ENCODE assay signal across 9 cellular contexts in the genomic region with DNA sequence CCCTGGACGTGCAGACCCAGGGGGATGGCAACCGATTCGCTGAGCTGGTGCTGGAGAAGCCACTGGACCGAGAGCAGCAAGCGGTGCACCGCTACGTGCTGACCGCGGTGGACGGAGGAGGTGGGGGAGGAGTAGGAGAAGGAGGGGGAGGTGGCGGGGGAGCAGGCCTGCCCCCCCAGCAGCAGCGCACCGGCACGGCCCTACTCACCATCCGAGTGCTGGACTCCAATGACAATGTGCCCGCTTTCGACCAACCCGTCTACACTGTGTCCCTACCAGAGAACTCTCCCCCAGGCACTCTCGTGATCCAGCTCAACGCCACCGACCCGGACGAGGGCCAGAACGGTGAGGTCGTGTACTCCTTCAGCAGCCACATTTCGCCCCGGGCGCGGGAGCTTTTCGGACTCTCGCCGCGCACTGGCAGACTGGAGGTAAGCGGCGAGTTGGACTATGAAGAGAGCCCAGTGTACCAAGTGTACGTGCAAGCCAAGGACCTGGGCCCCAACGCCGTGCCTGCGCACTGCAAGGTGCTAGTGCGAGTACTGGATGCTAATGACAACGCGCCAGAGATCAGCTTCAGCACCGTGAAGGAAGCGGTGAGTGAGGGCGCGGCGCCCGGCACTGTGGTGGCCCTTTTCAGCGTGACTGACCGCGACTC. TPM values are rescaled to one million over a fixed set of nuclear protein-coding genes. Genes with fewer than 3 reads are reported as not detected.
DNase-seq lines count a peak whose midpoint lies in the region; ATAC-seq and TF ChIP-seq lines count a peak whose summit lies in the region.
"Had no signal": no experiment of that assay in that cellular context is flagged by ENCODE, and none has a peak within 500 bp of the region (broad histone marks: within the 10 kb centered on the region; RNA-seq: fewer than 3 reads in every experiment).

No MANE protein-coding gene starts in this region.

- H3K27me3 ChIP-seq in SK-N-SH (ENCODE audit: insufficient read depth) (peaks cover 74% of the 10 kb centered on the region), thoracic aorta (replicated peaks; ENCODE audit: insufficient read depth) (no peaks in the 10 kb centered on the region)

- no peaks in the 10 kb centered on the region for H3K36me3 ChIP-seq in SK-N-SH (replicated peaks in 1 of 2; ENCODE audit: control insufficient read depth in 1 of 2, insufficient read depth in 2 of 2, low read length in 1 of 2)
- H3K36me3 ChIP-seq in thoracic aorta: no peaks in the 10 kb centered on the region
- H3K36me3 ChIP-seq: BLaER1 treated with 17β-estradiol and CSF1 and Interleukin-3, amounts not matched to agents 10 nM and 100 nM had no signal

- POLR2A ChIA-PET in SK-N-SH (lab: Yijun Ruan, JAX): no interaction called here

- no peak overlapping the region for H3K27ac ChIP-seq in SK-N-SH (ENCODE audit: low read depth in 2 of 2, low read length in 1 of 2)
- peak overlapping the region; percentile 80 to 86 for H3K27ac ChIP-seq in thoracic aorta
- H3K27ac ChIP-seq: BLaER1 treated with 17β-estradiol and CSF1 and Interleukin-3, amounts not matched to agents 10 nM and 100 nM had no signal

- no peak overlapping the region for H2AFZ ChIP-seq in SK-N-SH (ENCODE audit: low read depth)

- H3K9me3 ChIP-seq in SK-N-SH (no peaks in the 10 kb centered on the region), thoracic aorta (no peaks in the 10 kb centered on the region)

- no peaks in the 10 kb centered on the region for H4K20me1 ChIP-seq in SK-N-SH (ENCODE audit: insufficient read depth)
- H4K20me1 ChIP-seq: BLaER1 treated with 17β-estradiol and CSF1 and Interleukin-3, amounts not matched to agents 10 nM and 100 nM had no signal

- H3K4me3 ChIP-seq in SK-N-SH (ENCODE audit: low read depth in 2 of 2, low read length in 1 of 2) (no peak overlapping the region; a peak in 1 of 4 replicates), astrocyte of the cerebellum (ENCODE audit: low read depth, low read length) (peak overlapping the region; percentile 59), thoracic aorta (peak overlapping the region; percentile 80)

- no peaks in the 10 kb centered on the region for H3K79me2 ChIP-seq in SK-N-SH (ENCODE audit: insufficient read depth)

- peaks cover 5% of the 10 kb centered on the region for H3F3A ChIP-seq in SK-N-SH (replicated peaks; ENCODE audit: insufficient read depth)

- CTCF ChIA-PET in SK-N-SH (lab: Yijun Ruan, JAX): no interaction called here

- no peak overlapping the region for H3K4me2 ChIP-seq in SK-N-SH

- in situ Hi-C loops in astrocyte of the cerebellum (cut with HindIII; ENCODE audit: low sequenced_read_pairs): no loop called here

- ATAC-seq in SK-N-SH treated with all-trans-retinoic acid at 6 μM for 48 hours (no peak), thoracic aorta (ENCODE audit: insufficient number of reproducible peaks, low FRiP score, low read depth) (no peak), GM18861 (IDR thresholded peaks at IDR 0.05; ENCODE audit: unreplicated experiment) (no peak), GM19467 (IDR thresholded peaks at IDR 0.05; ENCODE audit: unreplicated experiment) (no peak)

- TF ChIP-seq EP300 in SK-N-SH (IDR thresholded peaks at IDR 0.05; ENCODE audit: borderline replicate concordance in 1 of 2, low read depth in 1 of 2, low read length in 1 of 2): no peak

- H3K4me1 ChIP-seq in SK-N-SH (ENCODE audit: control insufficient read depth in 1 of 2, insufficient read depth in 2 of 2, low read depth in 1 of 2, low read length in 1 of 2) (peaks cover 0 to 18% of the 10 kb centered on the region in 2 experiments; a peak in 2 of 4 replicates), thoracic aorta (ENCODE audit: control insufficient read depth in 1 of 2, low read depth in 2 of 2) (peaks cover 0 to 12% of the 10 kb centered on the region in 2 donors)

- TF ChIP-seq RAD21 in SK-N-SH (IDR thresholded peaks at IDR 0.05; ENCODE audit: low read length): no peak

- DNase-seq in SK-N-SH (peak; percentile 20), astrocyte of the cerebellum (ENCODE audit: low read depth) (no peak), islet precursor cell (peak; percentile 74), thoracic aorta (ENCODE audit: low spot score) (no peak), mesenteric fat pad (ENCODE audit: low spot score) (no peak)

- 9% methylated on average over 25 of the region's 51 CpGs for WGBS in SK-N-SH (ENCODE audit: low lambda C conversion rate)

- H3K9me2 ChIP-seq in SK-N-SH: no peaks in the 10 kb centered on the region

- TF ChIP-seq CTCF in SK-N-SH (IDR thresholded peaks at IDR 0.05) (no peak), astrocyte of the cerebellum (IDR thresholded peaks at IDR 0.05; ENCODE audit: low read depth, low read length, missing control alignments) (no peak), thoracic aorta (IDR thresholded peaks at IDR 0.05) (no peak)

- H3K9ac ChIP-seq in SK-N-SH: no peak overlapping the region
- H3K9ac ChIP-seq: BLaER1 treated with 17β-estradiol and CSF1 and Interleukin-3, amounts not matched to agents 10 nM and 100 nM had no signal

TF ChIP-seq in SK-N-SH, 30 proteins besides CTCF, POLR2A, EP300 and RAD21 (continues in another document):
- no peak for TF ChIP-seq YY1 (IDR thresholded peaks at IDR 0.05; ENCODE audit: low read depth)
- TF ChIP-seq NFIC (IDR thresholded peaks at IDR 0.05; ENCODE audit: borderline replicate concordance): no peak
- no peak for TF ChIP-seq FOXM1 (IDR thresholded peaks at IDR 0.05; ENCODE audit: low read depth)
- no peak for TF ChIP-seq GABPA (IDR thresholded peaks at IDR 0.05; ENCODE audit: low read depth)
- no peak; the same call in 1 of the 2 replicates for TF ChIP-seq EZH2phosphoT487 (IDR thresholded peaks at IDR 0.05; ENCODE audit: borderline replicate concordance, low read depth)
- TF ChIP-seq, protein P1, sequence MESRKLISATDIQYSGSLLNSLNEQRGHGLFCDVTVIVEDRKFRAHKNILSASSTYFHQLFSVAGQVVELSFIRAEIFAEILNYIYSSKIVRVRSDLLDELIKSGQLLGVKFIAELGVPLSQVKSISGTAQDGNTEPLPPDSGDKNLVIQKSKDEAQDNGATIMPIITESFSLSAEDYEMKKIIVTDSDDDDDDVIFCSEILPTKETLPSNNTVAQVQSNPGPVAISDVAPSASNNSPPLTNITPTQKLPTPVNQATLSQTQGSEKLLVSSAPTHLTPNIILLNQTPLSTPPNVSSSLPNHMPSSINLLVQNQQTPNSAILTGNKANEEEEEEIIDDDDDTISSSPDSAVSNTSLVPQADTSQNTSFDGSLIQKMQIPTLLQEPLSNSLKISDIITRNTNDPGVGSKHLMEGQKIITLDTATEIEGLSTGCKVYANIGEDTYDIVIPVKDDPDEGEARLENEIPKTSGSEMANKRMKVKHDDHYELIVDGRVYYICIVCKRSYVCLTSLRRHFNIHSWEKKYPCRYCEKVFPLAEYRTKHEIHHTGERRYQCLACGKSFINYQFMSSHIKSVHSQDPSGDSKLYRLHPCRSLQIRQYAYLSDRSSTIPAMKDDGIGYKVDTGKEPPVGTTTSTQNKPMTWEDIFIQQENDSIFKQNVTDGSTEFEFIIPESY (IDR thresholded peaks at IDR 0.05; ENCODE audit: borderline replicate concordance, low read depth): no peak
- TF ChIP-seq RXRA (IDR thresholded peaks at IDR 0.05; ENCODE audit: borderline replicate concordance, low read depth): no peak
- TF ChIP-seq, protein P2, sequence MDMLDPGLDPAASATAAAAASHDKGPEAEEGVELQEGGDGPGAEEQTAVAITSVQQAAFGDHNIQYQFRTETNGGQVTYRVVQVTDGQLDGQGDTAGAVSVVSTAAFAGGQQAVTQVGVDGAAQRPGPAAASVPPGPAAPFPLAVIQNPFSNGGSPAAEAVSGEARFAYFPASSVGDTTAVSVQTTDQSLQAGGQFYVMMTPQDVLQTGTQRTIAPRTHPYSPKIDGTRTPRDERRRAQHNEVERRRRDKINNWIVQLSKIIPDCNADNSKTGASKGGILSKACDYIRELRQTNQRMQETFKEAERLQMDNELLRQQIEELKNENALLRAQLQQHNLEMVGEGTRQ (IDR thresholded peaks at IDR 0.05; ENCODE audit: borderline replicate concordance, low read depth, low read length): no peak

TF ChIP-seq in SK-N-SH treated with all-trans-retinoic acid at 6 μM for 48 hours, 23 proteins besides CTCF, POLR2A, EP300 and RAD21 (continues in another document):
- no peak for TF ChIP-seq ZNF565 (CRISPR knock-in tag; conservative IDR thresholded peaks at IDR 0.05; ENCODE audit: low read depth)
- no peak for TF ChIP-seq PPARA (CRISPR knock-in tag; IDR thresholded peaks at IDR 0.05; ENCODE audit: borderline replicate concordance)
- no peak for TF ChIP-seq CSDC2 (CRISPR knock-in tag; IDR thresholded peaks at IDR 0.05)
- TF ChIP-seq ARNTL (CRISPR knock-in tag; IDR thresholded peaks at IDR 0.05; ENCODE audit: borderline replicate concordance, low read depth): no peak
- TF ChIP-seq, protein P3, sequence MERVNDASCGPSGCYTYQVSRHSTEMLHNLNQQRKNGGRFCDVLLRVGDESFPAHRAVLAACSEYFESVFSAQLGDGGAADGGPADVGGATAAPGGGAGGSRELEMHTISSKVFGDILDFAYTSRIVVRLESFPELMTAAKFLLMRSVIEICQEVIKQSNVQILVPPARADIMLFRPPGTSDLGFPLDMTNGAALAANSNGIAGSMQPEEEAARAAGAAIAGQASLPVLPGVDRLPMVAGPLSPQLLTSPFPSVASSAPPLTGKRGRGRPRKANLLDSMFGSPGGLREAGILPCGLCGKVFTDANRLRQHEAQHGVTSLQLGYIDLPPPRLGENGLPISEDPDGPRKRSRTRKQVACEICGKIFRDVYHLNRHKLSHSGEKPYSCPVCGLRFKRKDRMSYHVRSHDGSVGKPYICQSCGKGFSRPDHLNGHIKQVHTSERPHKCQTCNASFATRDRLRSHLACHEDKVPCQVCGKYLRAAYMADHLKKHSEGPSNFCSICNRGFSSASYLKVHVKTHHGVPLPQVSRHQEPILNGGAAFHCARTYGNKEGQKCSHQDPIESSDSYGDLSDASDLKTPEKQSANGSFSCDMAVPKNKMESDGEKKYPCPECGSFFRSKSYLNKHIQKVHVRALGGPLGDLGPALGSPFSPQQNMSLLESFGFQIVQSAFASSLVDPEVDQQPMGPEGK (CRISPR knock-in tag; IDR thresholded peaks at IDR 0.05; ENCODE audit: borderline replicate concordance): no peak

RNA-seq across cellular contexts. Expression of a gene that starts 1.7 kb away (rescaled TPM):
- polyA plus RNA-seq in SK-N-SH (2012; rRNA removed): 0.02 and 0.05 TPM in 2 replicates
- 0.03 and 0.04 TPM in 2 replicates for polyA plus RNA-seq in SK-N-SH (2012; cell fraction: cytosol; rRNA removed)
- polyA plus RNA-seq in SK-N-SH (2012; cell fraction: nucleus; rRNA removed): 0.07 and 0.10 TPM in 2 replicates
- total RNA-seq in thoracic aorta (10 to 100 TPM; 51.4 to 70.8 TPM), mesenteric fat pad (0.06 TPM)

Comparison
In these comparisons a context has a peak if more than half of its experiments do, and no peak if none do; other contexts are left out.
1. DNase-seq: peak in SK-N-SH (single experiment) and islet precursor cell (single experiment); none in astrocyte of the cerebellum (single experiment), thoracic aorta (single experiment) and mesenteric fat pad (single experiment).
2. H3K27ac ChIP-seq: peak in thoracic aorta (2 of 2); none in SK-N-SH (0 of 2).
3. H3K4me3 ChIP-seq: peak in astrocyte of the cerebellum (single experiment) and thoracic aorta (single experiment); none in SK-N-SH (0 of 2).
4. RNA of a gene that starts 1.7 kb away (total RNA-seq): 51.4 to 70.8 TPM in thoracic aorta; 0.06 TPM in mesenteric fat pad (single experiment); every median in the first group is over 10 times any median in the second.